8 cellular contexts compared by ENCODE assay signal in the genomic region with DNA sequence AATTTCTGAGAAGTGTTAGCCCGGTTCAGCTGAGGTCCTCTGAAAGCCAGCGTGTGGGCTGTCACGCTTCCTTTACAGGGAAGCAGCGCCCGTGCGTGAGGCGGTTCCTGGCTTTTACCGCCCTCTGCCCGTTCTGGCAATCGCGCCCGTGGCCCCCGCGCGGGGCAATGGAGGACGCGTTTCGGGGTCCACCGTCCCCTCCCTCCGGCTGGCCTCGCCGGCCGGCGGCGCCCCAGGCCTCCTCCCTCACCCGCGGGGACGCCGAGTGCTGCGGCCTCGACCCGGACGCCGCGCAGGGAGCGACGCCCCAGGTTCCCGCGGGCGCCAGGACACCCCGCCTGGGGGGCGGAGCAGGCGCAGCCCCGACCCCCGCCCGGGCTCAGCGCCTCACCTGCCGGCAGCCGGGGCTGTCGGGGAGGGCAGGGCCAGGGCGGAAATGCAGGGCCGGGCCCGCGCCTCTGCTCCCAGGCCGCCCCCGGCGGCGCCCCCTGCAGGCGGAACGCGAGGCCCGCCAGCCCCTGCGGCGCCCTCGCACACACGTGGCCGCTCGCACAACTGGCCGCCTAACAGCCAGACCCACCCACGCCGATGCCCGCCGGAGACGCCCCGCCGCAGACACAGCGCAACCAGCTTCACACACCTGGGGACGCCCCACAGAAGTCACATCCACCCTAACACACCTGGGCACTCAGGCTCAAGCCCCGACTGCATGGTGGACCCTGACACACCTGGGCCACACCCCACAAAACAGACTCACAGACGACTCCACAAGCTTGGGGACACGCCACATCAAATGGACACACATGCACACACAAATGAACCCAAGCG. TPM values are rescaled to one million over a fixed set of nuclear protein-coding genes. Genes with fewer than 3 reads are reported as not detected.
DNase-seq lines count a peak whose midpoint lies in the region; ATAC-seq and TF ChIP-seq lines count a peak whose summit lies in the region.

GGACT (minus strand) TSS at position 440 of the 828 bp plus-strand sequence. CDS start 56,198 bp downstream, outside the sequence.

- H3K79me2 ChIP-seq in OCI-LY7 (ENCODE audit: insufficient read depth, low read depth, low read length), result no peaks in the 10 kb centered on the region

- WGBS in stomach, 5 donors, result 6 to 18% (median 10%) methylated on average over 34 to 82 of the region's 82 CpGs

- intact Hi-C loops in OCI-LY7 (cut with micrococcal nuclease; ENCODE audit: unreplicated experiment) (no loop called here), stomach (cut with DNase I; ENCODE audit: low total_unique reads) (no loop called here)

- TF ChIP-seq CTCF in OCI-LY7 (conservative IDR thresholded peaks at IDR 0.05; ENCODE audit: low read length) (peak; percentile 67), nephron progenitor cell (IDR thresholded peaks at IDR 0.05) (peak; percentile 41), stomach (IDR thresholded peaks at IDR 0.05) (peak in 4 of 7 experiments; percentile 23 to 82 (median 78))

- H3K27ac ChIP-seq in OCI-LY7 (ENCODE audit: low read depth, low read length, poor library complexity, severe bottlenecking), result no peak within 1 kb of the TSS
- H3K27ac ChIP-seq in stomach, result peak within 1 kb of the TSS; percentile 77 to 89 (median 79)

- H3K4me1 ChIP-seq in OCI-LY7 (ENCODE audit: insufficient read depth, low read length, poor library complexity, severe bottlenecking), result peaks cover 6% of the 10 kb centered on the region
- peaks cover 11 to 17% (median 14%) of the 10 kb centered on the region in 4 donors for H3K4me1 ChIP-seq in stomach

- no peaks in the 10 kb centered on the region for H3K27me3 ChIP-seq in stomach

- peaks cover 25% of the 10 kb centered on the region for H3K4me1 Mint-ChIP-seq in nephron progenitor cell

- peak within 1 kb of the TSS; percentile 69 for H3K4me3 ChIP-seq in OCI-LY7 (ENCODE audit: low read depth, low read length, poor library complexity, severe bottlenecking)
- peak within 1 kb of the TSS; percentile 62 to 84 (median 72) for H3K4me3 ChIP-seq in stomach

- DNase-seq in COLO829 (ENCODE audit: low spot score), result peak; percentile 51
- DNase-seq in OCI-LY7 (ENCODE audit: low spot score), result peak; percentile 72
- DNase-seq in activated T-helper 1 cell treated with Interleukin-2 at 50 U/mL for 16 hours (ENCODE audit: low read depth), result peak; percentile 85
- peak; percentile 50 for DNase-seq in fibroblast of peridontal ligament (ENCODE audit: extremely low read depth)
- peak; percentile 77 for DNase-seq in nephron progenitor cell
- peak; percentile 79 for DNase-seq in stomach

- H3K4me3 Mint-ChIP-seq in nephron progenitor cell, result peak within 1 kb of the TSS; percentile 84

- H3K36me3 Mint-ChIP-seq in nephron progenitor cell (ENCODE audit: low read depth), result peaks cover under 1% of the 10 kb centered on the region

- ATAC-seq in GM19324 (IDR thresholded peaks at IDR 0.05; ENCODE audit: low FRiP score, unreplicated experiment), result peak; percentile 98
- peak; percentile 97 for ATAC-seq in HG03457 (IDR thresholded peaks at IDR 0.05; ENCODE audit: unreplicated experiment)

- CTCF ChIA-PET in OCI-LY7 (lab: Charles Lee; ENCODE audit: unreplicated experiment), result no interaction called here

- H3K9me2 ChIP-seq in OCI-LY7 (ENCODE audit: insufficient read depth, low read length), result no peaks in the 10 kb centered on the region

- peaks cover 4% of the 10 kb centered on the region for H3K9me3 Mint-ChIP-seq in nephron progenitor cell

- peaks cover 15% of the 10 kb centered on the region for H3K27me3 Mint-ChIP-seq in nephron progenitor cell (ENCODE audit: low read depth, poor library complexity)

- H3K9me3 ChIP-seq in OCI-LY7 (ENCODE audit: low read length) (no peaks in the 10 kb centered on the region), stomach (no peaks in the 10 kb centered on the region)

- H3K36me3 ChIP-seq in OCI-LY7 (ENCODE audit: insufficient read depth, low read length) (no peaks in the 10 kb centered on the region), stomach (no peaks in the 10 kb centered on the region)

- H3K4me2 ChIP-seq in OCI-LY7 (ENCODE audit: low read length), result peak within 1 kb of the TSS; percentile 65

- BruUV-seq in OCI-LY7 (replicated peaks; lab: Mats Ljungman, UMichigan), result no TSS peak

- H4K20me1 ChIP-seq in OCI-LY7 (ENCODE audit: insufficient read depth, low read length), result no peaks in the 10 kb centered on the region

- TF ChIP-seq POLR2A in stomach (IDR thresholded peaks at IDR 0.05), result no peak

- H3K27ac Mint-ChIP-seq in nephron progenitor cell, result peak within 1 kb of the TSS; percentile 36

- TF ChIP-seq EP300 in stomach (IDR thresholded peaks at IDR 0.05), result no peak

- POLR2A ChIA-PET in OCI-LY7 (lab: Charles Lee), result no interaction called here

- H2AFZ ChIP-seq in OCI-LY7 (ENCODE audit: low read length), result peak within 1 kb of the TSS; percentile 81

RNA-seq across cellular contexts. Expression of gene GGACT, which starts in this region (rescaled TPM):
- 0.23 and 0.69 TPM in 2 replicates for total RNA-seq in OCI-LY7 (2014; rRNA removed; shearing (Covaris generic))
- total RNA-seq in OCI-LY7 (2022) (0.53 and 0.89 TPM in 2 replicates), stomach (10 to 100 TPM in 1 of 5 donors, 1 to 10 TPM in 4; 1.8 to 13.2 (median 7.6) TPM)
- polyA plus RNA-seq in stomach, result 1 to 10 TPM; 1.4 to 7.6 (median 2.9) TPM

Comparison
In these comparisons a context has a peak if more than half of its experiments do, and no peak if none do; other contexts are left out.
1. Peak in DNase-seq, H3K4me3 ChIP-seq and H3K4me2 ChIP-seq in OCI-LY7; RNA of the gene not detected or under 1 TPM.